14 cellular contexts compared by ENCODE assay signal in genomic region chr4:24070117-24070516, GRCh38.
DNase-seq lines count a peak whose midpoint lies in the region; ATAC-seq and TF ChIP-seq lines count a peak whose summit lies in the region.
"Had no signal": no experiment of that assay in that cellular context is flagged by ENCODE, and none has a peak within 500 bp of the region (broad histone marks: within the 10 kb centered on the region; RNA-seq: fewer than 3 reads in every experiment).

No MANE protein-coding gene starts in this region.

- H3K4me1 ChIP-seq in osteoblast (ENCODE audit: insufficient read depth, low read length) (peaks cover 6% of the 10 kb centered on the region), aorta (ENCODE audit: control insufficient read depth in 1 of 2, insufficient read depth in 2 of 2, low read length in 2 of 2) (no peaks in the 10 kb centered on the region)
- H3K4me1 ChIP-seq: HAP-1 had no signal

- peak overlapping the region; percentile 62 for H2AFZ ChIP-seq in osteoblast (ENCODE audit: low read length)

- DNase-seq in DMS53 (lab: John Stamatoyannopoulos, UW) (peak; percentile 81), NCI-H460 (ENCODE audit: extremely low read depth, low read depth) (peak; percentile 21), choroid plexus epithelial cell (ENCODE audit: low read depth) (peak; percentile 84), osteoblast (ENCODE audit: insufficient read length, low spot score, missing footprints) (peak; percentile 43), aorta (no peak), retina (no peak), DMS153 treated with DMSO at 0.1 percent for 48 hours (lab: John Stamatoyannopoulos, UW; ENCODE audit: unreplicated experiment) (no peak)
- DNase-seq: COR-L47, KG1, left ventricle myocardium inferior, NCI-H2081 had no signal

- no peaks in the 10 kb centered on the region for H4K20me1 ChIP-seq in osteoblast (ENCODE audit: insufficient read depth, low read length)

- H3K36me3 ChIP-seq in osteoblast (ENCODE audit: insufficient read depth, low read length) (no peaks in the 10 kb centered on the region), aorta (ENCODE audit: control insufficient read depth in 1 of 2, insufficient read depth in 2 of 2, low read length in 1 of 2) (no peaks in the 10 kb centered on the region)
- H3K36me3 ChIP-seq: HAP-1, left ventricle myocardium inferior, neutrophil had no signal

- H3K79me2 ChIP-seq in osteoblast (ENCODE audit: insufficient read depth, low read length) = no peaks in the 10 kb centered on the region

- TF ChIP-seq CTCF in choroid plexus epithelial cell (conservative IDR thresholded peaks at IDR 0.05; ENCODE audit: low read depth, low read length) (no peak), osteoblast (IDR thresholded peaks at IDR 0.05; ENCODE audit: extremely low read depth, low read depth, low read length) (no peak)

- H3K4me3 ChIP-seq in choroid plexus epithelial cell (ENCODE audit: low read depth, low read length) (no peak overlapping the region), osteoblast (ENCODE audit: insufficient read depth, low read length) (no peak overlapping the region), aorta (ENCODE audit: low read length in 2 of 2) (no peak overlapping the region)
- H3K4me3 ChIP-seq: HAP-1, left ventricle myocardium inferior had no signal

- WGBS in aorta, 2 donors = 83 to 87% methylated on average over 2 of the region's 2 CpGs

- H3K27ac ChIP-seq in osteoblast (ENCODE audit: low read depth, low read length) (peak overlapping the region; percentile 64), aorta (ENCODE audit: low read depth in 1 of 2, low read length in 2 of 2) (no peak overlapping the region)
- H3K27ac ChIP-seq: left ventricle myocardium inferior, neutrophil had no signal

- no peak overlapping the region for H3K4me2 ChIP-seq in osteoblast (ENCODE audit: insufficient read depth, low read length)

- ATAC-seq in aorta (ENCODE audit: low FRiP score) (no peak), GM21367 (IDR thresholded peaks at IDR 0.05; ENCODE audit: unreplicated experiment) (no peak)

- H3K9me3 ChIP-seq in osteoblast (ENCODE audit: low read depth, low read length) = no peaks in the 10 kb centered on the region
- H3K9me3 ChIP-seq in aorta (ENCODE audit: control insufficient read depth, low read length) = no peaks in the 10 kb centered on the region
- H3K9me3 ChIP-seq: HAP-1, left ventricle myocardium inferior, neutrophil had no signal

- intact Hi-C loops in aorta (cut with DNase I) = no loop called here

- no peaks in the 10 kb centered on the region for H3K27me3 ChIP-seq in osteoblast (ENCODE audit: insufficient read depth, low read length)
- no peaks in the 10 kb centered on the region for H3K27me3 ChIP-seq in aorta (ENCODE audit: control insufficient read depth in 1 of 2, insufficient read depth in 2 of 2, low read length in 1 of 2)
- H3K27me3 ChIP-seq: neutrophil had no signal

Comparison
In these comparisons a context has a peak if more than half of its experiments do, and no peak if none do; other contexts are left out.
1. DNase-seq: peak in DMS53 (single experiment), NCI-H460 (single experiment), choroid plexus epithelial cell (single experiment) and osteoblast (single experiment); none in aorta (0 of 2), retina (single experiment) and DMS153 treated with DMSO at 0.1 percent for 48 hours (single experiment).